ENCODE assay signal across 23 cellular contexts in the genomic region with DNA sequence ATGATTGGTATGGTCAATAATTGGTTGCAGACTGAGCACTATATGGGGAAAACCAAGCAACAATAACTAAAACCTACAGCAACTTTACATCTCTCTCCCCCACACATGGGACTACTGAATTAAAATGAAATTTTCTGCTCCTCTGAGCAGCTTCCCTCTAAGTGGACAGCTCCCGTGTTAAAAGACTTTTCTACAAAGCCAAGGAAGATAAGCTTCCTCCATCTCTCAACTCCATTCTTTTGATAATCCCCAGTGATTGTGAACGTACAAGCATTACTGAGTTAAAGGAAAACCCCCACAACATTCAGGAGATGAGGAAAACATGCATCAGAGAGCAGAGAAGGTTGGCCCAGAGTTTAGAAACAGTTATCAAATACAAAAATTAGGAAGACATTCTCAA. TPM values are rescaled to one million over a fixed set of nuclear protein-coding genes. Genes with fewer than 3 reads are reported as not detected.
"Had no signal": no experiment of that assay in that cellular context is flagged by ENCODE, and none has a peak within 500 bp of the region (broad histone marks: within the 10 kb centered on the region; RNA-seq: fewer than 3 reads in every experiment).

No MANE protein-coding gene starts in this region.

- FAIRE-seq: RCC 7860 had no signal

- H3K4me1 ChIP-seq: SJSA1 had no signal

- H3K27ac ChIP-seq: SJSA1, SK-N-MC had no signal

- H3K27me3 ChIP-seq: MG63, SJSA1 had no signal

- H3K36me3 ChIP-seq: SJSA1 had no signal

- H3K4me3 ChIP-seq: MG63, SJSA1, SK-N-MC had no signal

- DNase-seq: Karpas-422, KG1, MG63, NCI-H1092, NCI-H1105 treated with DMSO at 0.1 percent for 48 hours, NCI-H1417 treated with DMSO at 0.1 percent for 48 hours, NCI-H187, NCI-H2029, NCI-H2081 treated with DMSO at 0.1 percent for 48 hours, NCI-H2171, NCI-H226, NCI-H446, NCI-H510A, NCI-H524 treated with DMSO at 0.1 percent for 48 hours, NCI-H69, NCI-H774, Right ventricle myocardium superior, RPMI8226, SIG-M5 had no signal

- H3K9me3 ChIP-seq: MG63, SJSA1 had no signal

RNA-seq across cellular contexts. Expression of gene CCBE1, which starts 21.9 kb away (rescaled TPM):
- total RNA-seq: HT-29 had no signal
